8 cellular contexts compared by ENCODE assay signal in genomic region chr17:73228748-73229236, GRCh38. TPM values are rescaled to one million over a fixed set of nuclear protein-coding genes. Genes with fewer than 3 reads are reported as not detected.
DNase-seq lines count a peak whose midpoint lies in the region; ATAC-seq and TF ChIP-seq lines count a peak whose summit lies in the region.

No MANE protein-coding gene starts in this region.

- H3K4me1 ChIP-seq in Peyer's patch = peaks cover under 1 to 43% (median 8%) of the 10 kb centered on the region in 4 donors

- peaks cover 5% of the 10 kb centered on the region for H3K36me3 Mint-ChIP-seq in activated T-cell treated with anti-CD3 and anti-CD28 coated beads, Interleukin-2, amount 50 U/mL, for 4 hours (ENCODE audit: insufficient read depth)

- peaks cover 72% of the 10 kb centered on the region for H3K4me1 Mint-ChIP-seq in activated T-cell treated with anti-CD3 and anti-CD28 coated beads, Interleukin-2, amount 50 U/mL, for 4 hours (ENCODE audit: low read depth)

- H3K4me3 ChIP-seq in Peyer's patch (no peak overlapping the region), brain microvascular endothelial cell (ENCODE audit: low read depth, low read length) (no peak overlapping the region)

- no peak for DNase-seq in activated T-cell treated with anti-CD3 and anti-CD28 coated beads, Interleukin-2, amount 50 U/mL, for 4 hours
- DNase-seq in activated T-cell treated with anti-CD3 and anti-CD28 coated beads for 4 hours = no peak
- DNase-seq in Peyer's patch = peak in 2 of 3 donors; percentile 55 to 76
- peak; percentile 84 for DNase-seq in brain microvascular endothelial cell
- peak; percentile 66 for DNase-seq in kidney tubule cell (ENCODE audit: low spot score)
- peak; percentile 56 for DNase-seq in superior temporal gyrus (ENCODE audit: extremely low spot score)
- no peak for DNase-seq in KG1 (lab: John Stamatoyannopoulos, UW)

- no peak for TF ChIP-seq POLR2A in Peyer's patch (IDR thresholded peaks at IDR 0.05)

- H3K27me3 ChIP-seq in Peyer's patch (no peaks in the 10 kb centered on the region), brain microvascular endothelial cell (replicated peaks) (no peaks in the 10 kb centered on the region)

- TF ChIP-seq CTCF in Peyer's patch (IDR thresholded peaks at IDR 0.05) (no peak), brain microvascular endothelial cell (IDR thresholded peaks at IDR 0.05; ENCODE audit: low read depth, low read length, missing control alignments) (no peak)

- H3K36me3 ChIP-seq in Peyer's patch = no peaks in the 10 kb centered on the region
- H3K36me3 ChIP-seq in brain microvascular endothelial cell (replicated peaks) = no peaks in the 10 kb centered on the region

- H3K4me3 Mint-ChIP-seq in activated T-cell treated with anti-CD3 and anti-CD28 coated beads, Interleukin-2, amount 50 U/mL, for 4 hours = peak overlapping the region; percentile 12

- H3K27ac ChIP-seq in Peyer's patch (peak overlapping the region in 2 of 4 donors; percentile 13 to 31), brain microvascular endothelial cell (peak overlapping the region; percentile 41)

- no peaks in the 10 kb centered on the region for H3K27me3 Mint-ChIP-seq in activated T-cell treated with anti-CD3 and anti-CD28 coated beads, Interleukin-2, amount 50 U/mL, for 4 hours (ENCODE audit: low read depth)

- in situ Hi-C loops in brain microvascular endothelial cell (cut with HindIII; ENCODE audit: low pct_ligation_motif_present, low sequenced_read_pairs) = no loop called here

- no peak for ATAC-seq in activated T-cell treated with anti-CD3 and anti-CD28 coated beads, Interleukin-2, amount 50 U/mL, for 4 hours
- ATAC-seq in HG02885 (IDR thresholded peaks at IDR 0.05; ENCODE audit: poor library complexity, unreplicated experiment) = peak; percentile 38

- no peaks in the 10 kb centered on the region for H3K9me3 ChIP-seq in Peyer's patch

- no peaks in the 10 kb centered on the region for H3K9me3 Mint-ChIP-seq in activated T-cell treated with anti-CD3 and anti-CD28 coated beads, Interleukin-2, amount 50 U/mL, for 4 hours

RNA-seq across cellular contexts. Expression of gene CPSF4L, which starts 32.9 kb away (rescaled TPM):
- total RNA-seq in activated T-cell treated with anti-CD3 and anti-CD28 coated beads, Interleukin-2, amount 50 U/mL, for 4 hours = not detected
- not detected for total RNA-seq in Peyer's patch

RNA-seq across cellular contexts. Expression of gene COG1, which starts 35.9 kb away (rescaled TPM):
- 10 to 100 TPM; 26.6 to 31.8 (median 29.0) TPM for total RNA-seq in activated T-cell treated with anti-CD3 and anti-CD28 coated beads, Interleukin-2, amount 50 U/mL, for 4 hours
- 10 to 100 TPM; 48.3 to 83.3 (median 62.9) TPM for total RNA-seq in Peyer's patch

Comparison
In these comparisons a context has a peak if more than half of its experiments do, and no peak if none do; other contexts are left out.
1. DNase-seq: peak in Peyer's patch (2 of 3), brain microvascular endothelial cell (single experiment), kidney tubule cell (single experiment) and superior temporal gyrus (single experiment); none in activated T-cell treated with anti-CD3 and anti-CD28 coated beads, Interleukin-2, amount 50 U/mL, for 4 hours (single experiment), activated T-cell treated with anti-CD3 and anti-CD28 coated beads for 4 hours (single experiment) and KG1 (single experiment).